Comparison of ENCODE assay signal across 8 cellular contexts in genomic region chr14:90758028-90758889, GRCh38. TPM values are rescaled to one million over a fixed set of nuclear protein-coding genes. Genes with fewer than 3 reads are reported as not detected.
DNase-seq lines count a peak whose midpoint lies in the region; ATAC-seq, FAIRE-seq and TF ChIP-seq lines count a peak whose summit lies in the region.

No MANE protein-coding gene starts in this region.

- H3K36me3 ChIP-seq in psoas muscle (ENCODE audit: insufficient read depth in 1 of 2, low read depth in 1 of 2), result no peaks in the 10 kb centered on the region

- ATAC-seq in HG02759 (IDR thresholded peaks at IDR 0.05; ENCODE audit: unreplicated experiment) (peak; percentile 93), left ventricle myocardium superior (peak; percentile 90), psoas muscle (peak; percentile 79 to 86 (median 81))

- DNase-seq in NCI-H128 (lab: John Stamatoyannopoulos, UW; ENCODE audit: unreplicated experiment), result peak; percentile 82
- DNase-seq in SW480 (ENCODE audit: low spot score), result peak; percentile 87
- peak; percentile 77 for DNase-seq in amniotic epithelial cell (ENCODE audit: low read depth)
- peak; percentile 98 for DNase-seq in left ventricle myocardium superior
- peak; percentile 93 to 97 for DNase-seq in psoas muscle
- DNase-seq in urothelium cell line (ENCODE audit: low spot score), result peak; percentile 84

- FAIRE-seq in urothelium cell line (lab: Jason Lieb, UNC), result no peak

- whole genome bisulfite sequencing in psoas muscle, 3 donors, result 1 to 2% (median 2%) methylated on average over 51 to 71 of the region's 71 CpGs

- peak overlapping the region; percentile 98 for H3K27ac ChIP-seq in psoas muscle

- TF ChIP-seq CTCF in GM12875 (IDR thresholded peaks at IDR 0.05; ENCODE audit: borderline replicate concordance, insufficient read depth, low read depth, low read length), result peak; percentile 98
- TF ChIP-seq CTCF in psoas muscle (IDR thresholded peaks at IDR 0.05), result peak; percentile 89

- peaks cover 9% of the 10 kb centered on the region for H3K9me3 ChIP-seq in psoas muscle

- peaks cover 26% of the 10 kb centered on the region for H3K4me1 ChIP-seq in psoas muscle

- H3K27me3 ChIP-seq in psoas muscle (ENCODE audit: insufficient read depth in 3 of 3, low read length in 2 of 3), result no peaks in the 10 kb centered on the region

- intact Hi-C loops in left ventricle myocardium superior (cut with micrococcal nuclease), result no loop called here
- intact Hi-C loops in psoas muscle (cut with DNase I), result loop anchor here (1.0 to 5.0 kb wide), 5 partner anchors 131 to 456 kb away; partner anchors contain the start of gene CALM1 (in 2 of the 2)

- peak overlapping the region; percentile 62 for H3K4me3 ChIP-seq in GM12875 (ENCODE audit: low read depth, low read length)
- peak overlapping the region; percentile 67 for H3K4me3 ChIP-seq in psoas muscle

RNA-seq across cellular contexts. Expression of gene TTC7B, which starts 58.0 kb away (rescaled TPM):
- total RNA-seq in left ventricle myocardium superior (72.2 TPM), psoas muscle (10 to 100 TPM; 59.0 to 97.0 (median 75.3) TPM)
- 10 to 100 TPM; 18.9 to 38.0 (median 30.2) TPM for polyA plus RNA-seq in psoas muscle

Comparison
In these comparisons a context has a peak if more than half of its experiments do, and no peak if none do; other contexts are left out.
1. Peak in every context shown above with its lines: DNase-seq, ATAC-seq, H3K4me3 ChIP-seq and H3K27ac ChIP-seq.